27 cellular contexts compared by ENCODE assay signal in the genomic region with DNA sequence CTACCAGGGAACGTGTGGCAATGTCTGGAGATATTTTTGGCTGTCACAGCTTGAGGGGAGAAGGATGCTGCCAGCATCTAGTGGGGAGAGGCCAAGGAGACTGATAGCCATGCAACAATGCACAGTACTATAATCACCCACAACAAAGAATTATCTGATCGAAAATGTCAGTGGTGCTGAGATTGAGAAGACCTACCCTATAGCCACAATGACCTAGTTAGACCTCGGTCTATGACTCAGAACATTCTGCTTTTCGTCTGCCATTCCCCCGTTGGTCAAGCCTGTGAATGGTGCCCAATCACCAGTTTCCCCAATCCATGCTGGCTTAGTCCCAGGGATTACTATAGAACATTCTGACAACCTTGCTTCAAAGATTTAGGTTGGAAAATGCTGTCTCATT.
"Had no signal": no experiment of that assay in that cellular context is flagged by ENCODE, and none has a peak within 500 bp of the region (broad histone marks: within the 10 kb centered on the region; RNA-seq: fewer than 3 reads in every experiment).

No MANE protein-coding gene starts in this region.

- H3K27me3 Mint-ChIP-seq: stimulated activated memory B cell treated with anti-CD40 and anti-IgM and Interleukin-4, amounts not matched to agents 10 μg/mL and 1 μg/mL and 100 μg/mL, for 72 hours had no signal

- H3K4me1 Mint-ChIP-seq: nephron; neural crest cell; stimulated activated memory B cell treated with anti-CD40 and anti-IgM and Interleukin-4, amounts not matched to agents 10 μg/mL and 1 μg/mL and 100 μg/mL, for 72 hours had no signal

- H3K9me3 Mint-ChIP-seq: naive thymus-derived CD8-positive, alpha-beta T cell; nephron; neural crest cell; stimulated activated memory B cell treated with anti-CD40 and anti-IgM and Interleukin-4, amounts not matched to agents 10 μg/mL and 1 μg/mL and 100 μg/mL, for 72 hours; stimulated activated naive CD8-positive, alpha-beta T cell treated with anti-CD3 and anti-CD28 coated beads, Interleukin-15, amount 100 ng/mL, for 72 hours; type B pancreatic cell had no signal

- H3K27me3 ChIP-seq: pancreas, tibial nerve, uterus had no signal

- H3K4me3 Mint-ChIP-seq: naive thymus-derived CD8-positive, alpha-beta T cell; nephron; neural crest cell; stimulated activated memory B cell treated with anti-CD40 and anti-IgM and Interleukin-4, amounts not matched to agents 10 μg/mL and 1 μg/mL and 100 μg/mL, for 72 hours; stimulated activated naive CD8-positive, alpha-beta T cell treated with anti-CD3 and anti-CD28 coated beads, Interleukin-15, amount 100 ng/mL, for 72 hours; type B pancreatic cell had no signal

- H3K27ac ChIP-seq: lower lobe of right lung, pancreas, prostate gland, skin epidermis, tibial nerve, uterus had no signal

- H3K4me3 ChIP-seq: lower lobe of right lung, pancreas, prostate gland, skin epidermis, tibial nerve, uterus had no signal

- ATAC-seq: left cardiac atrium; left lobe of liver; lower lobe of right lung; naive thymus-derived CD8-positive, alpha-beta T cell; pancreas; right cardiac atrium; sciatic nerve; stimulated activated memory B cell treated with anti-CD40 and anti-IgM and Interleukin-4, amounts not matched to agents 10 μg/mL and 1 μg/mL and 100 μg/mL, for 72 hours; stimulated activated naive CD8-positive, alpha-beta T cell treated with anti-CD3 and anti-CD28 coated beads, Interleukin-15, amount 100 ng/mL, for 72 hours had no signal

- H3K36me3 Mint-ChIP-seq: naive thymus-derived CD8-positive, alpha-beta T cell; stimulated activated memory B cell treated with anti-CD40 and anti-IgM and Interleukin-4, amounts not matched to agents 10 μg/mL and 1 μg/mL and 100 μg/mL, for 72 hours; type B pancreatic cell had no signal

- H3K36me3 ChIP-seq: lower lobe of right lung, pancreas, prostate gland, tibial nerve, uterus had no signal

- DNase-seq: hippocampal formation; kidney glomerular epithelial cell; left cardiac atrium; lower lobe of right lung; mammary epithelial cell; mesenchymal stem cell; naive thymus-derived CD8-positive, alpha-beta T cell; nucleus accumbens; pancreas; retina; right cardiac atrium; stimulated activated CD4-positive, alpha-beta T cell treated with anti-CD3 and anti-CD28 coated beads, Interleukin-12 subunit alpha, Interleukin-12 subunit beta, amount 100 ng/mL, for 4 hours; stimulated activated CD4-positive, alpha-beta T cell treated with anti-CD3 and anti-CD28 coated beads, Interleukin-15, amount 100 ng/mL, for 24 hours; stimulated activated CD4-positive, alpha-beta T cell treated with anti-CD3 and anti-CD28 coated beads, Interleukin-4, amount 100 ng/mL, for 24 hours; stimulated activated naive CD4-positive, alpha-beta T cell treated with Interleukin-2 at 50 U/mL for 16 hours; stimulated activated naive CD8-positive, alpha-beta T cell treated with anti-CD3 and anti-CD28 coated beads, Interleukin-15, amount 100 ng/mL, for 72 hours; substantia nigra; uterus had no signal

- H3K27ac Mint-ChIP-seq: naive thymus-derived CD8-positive, alpha-beta T cell; nephron; stimulated activated memory B cell treated with anti-CD40 and anti-IgM and Interleukin-4, amounts not matched to agents 10 μg/mL and 1 μg/mL and 100 μg/mL, for 72 hours; stimulated activated naive CD8-positive, alpha-beta T cell treated with anti-CD3 and anti-CD28 coated beads, Interleukin-15, amount 100 ng/mL, for 72 hours; type B pancreatic cell had no signal

- H3K9me3 ChIP-seq: lower lobe of right lung, pancreas, prostate gland, tibial nerve, uterus had no signal

- H3K4me1 ChIP-seq: lower lobe of right lung, pancreas, prostate gland, tibial nerve, uterus had no signal
